Comparison of ENCODE assay signal across 1 cellular context in genomic region chr5:150211156-150212030, GRCh38.
TF ChIP-seq lines count a peak whose summit lies in the region.

No MANE protein-coding gene starts in this region.

TF ChIP-seq in K562, 482 proteins besides CTCF, POLR2A, EP300 and RAD21:
- TF ChIP-seq ZNF12 (CRISPR knock-in tag; IDR thresholded peaks at IDR 0.05) (no peak), MAZ (CRISPR knock-in tag; conservative IDR thresholded peaks at IDR 0.05 in 1 of 2, IDR thresholded peaks at IDR 0.05 in 1 of 2) (no peak), CBX8 (IDR thresholded peaks at IDR 0.05; ENCODE audit: borderline replicate concordance, extremely low read depth, low read depth, low read length, poor library complexity, severe bottlenecking) (no peak), TEAD1 (CRISPR knock-in tag; IDR thresholded peaks at IDR 0.05) (no peak), PRDM10 (IDR thresholded peaks at IDR 0.05; ENCODE audit: partially characterized antibody) (no peak), TEAD2 (tag; IDR thresholded peaks at IDR 0.05) (no peak), U2AF2 (optimal IDR thresholded peaks at IDR 0.05; ENCODE audit: low read depth, low read length) (no peak), MCM7 (IDR thresholded peaks at IDR 0.05) (no peak), MAFF (IDR thresholded peaks at IDR 0.05; ENCODE audit: low read length) (no peak), ZNF79 (CRISPR knock-in tag; IDR thresholded peaks at IDR 0.05; ENCODE audit: low read depth) (no peak), ARID2 (IDR thresholded peaks at IDR 0.05) (no peak), HDGF (IDR thresholded peaks at IDR 0.05) (no peak), TAF7 (tag; IDR thresholded peaks at IDR 0.05) (no peak)
- TF ChIP-seq, protein P1, sequence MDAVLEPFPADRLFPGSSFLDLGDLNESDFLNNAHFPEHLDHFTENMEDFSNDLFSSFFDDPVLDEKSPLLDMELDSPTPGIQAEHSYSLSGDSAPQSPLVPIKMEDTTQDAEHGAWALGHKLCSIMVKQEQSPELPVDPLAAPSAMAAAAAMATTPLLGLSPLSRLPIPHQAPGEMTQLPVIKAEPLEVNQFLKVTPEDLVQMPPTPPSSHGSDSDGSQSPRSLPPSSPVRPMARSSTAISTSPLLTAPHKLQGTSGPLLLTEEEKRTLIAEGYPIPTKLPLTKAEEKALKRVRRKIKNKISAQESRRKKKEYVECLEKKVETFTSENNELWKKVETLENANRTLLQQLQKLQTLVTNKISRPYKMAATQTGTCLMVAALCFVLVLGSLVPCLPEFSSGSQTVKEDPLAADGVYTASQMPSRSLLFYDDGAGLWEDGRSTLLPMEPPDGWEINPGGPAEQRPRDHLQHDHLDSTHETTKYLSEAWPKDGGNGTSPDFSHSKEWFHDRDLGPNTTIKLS (IDR thresholded peaks at IDR 0.05; ENCODE audit: borderline replicate concordance, low read depth) = no peak
